9 cellular contexts compared by ENCODE assay signal in the genomic region with DNA sequence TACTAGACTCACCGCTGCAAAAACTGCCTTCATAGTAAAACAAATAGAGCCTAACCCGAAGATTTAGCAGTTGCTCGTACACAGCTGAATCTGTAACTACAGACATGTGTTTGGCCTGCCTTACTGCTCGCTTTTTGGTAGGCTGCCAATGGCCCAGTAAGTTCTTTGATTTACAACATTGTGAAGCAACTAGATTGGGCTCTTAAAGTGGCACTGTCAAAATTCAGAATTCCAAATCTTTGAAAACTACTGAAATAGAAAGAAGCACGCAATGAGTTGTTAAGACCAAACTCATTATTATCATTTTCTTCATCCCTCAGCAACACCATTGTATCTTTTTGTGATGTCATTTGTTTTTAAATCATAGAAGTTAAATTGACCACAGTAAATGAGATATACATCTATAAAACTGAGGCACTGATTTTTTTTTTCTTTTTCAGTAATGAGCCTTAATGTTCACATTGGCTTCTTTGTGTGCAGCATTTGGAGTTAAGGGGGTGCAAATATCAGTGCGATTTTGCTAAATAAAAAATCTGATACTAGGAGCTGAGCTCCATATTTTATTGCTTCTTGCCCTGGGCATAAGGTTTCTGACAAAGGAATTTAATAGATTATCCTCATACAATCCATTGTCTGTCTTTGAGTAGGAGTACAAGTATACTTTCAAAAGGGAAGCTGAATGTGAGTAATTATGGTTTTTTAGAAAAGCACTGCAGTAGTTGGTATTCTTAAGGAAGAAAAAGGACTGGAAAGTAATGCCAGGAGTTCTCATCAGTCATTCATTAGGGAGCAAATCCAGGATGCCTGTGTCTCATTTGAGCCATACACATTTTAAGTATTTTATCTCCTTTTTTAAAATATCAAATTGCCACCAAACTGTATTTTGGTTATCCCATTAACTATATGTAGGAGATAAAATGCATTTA.
DNase-seq lines count a peak whose midpoint lies in the region; ATAC-seq and TF ChIP-seq lines count a peak whose summit lies in the region.
"Had no signal": no experiment of that assay in that cellular context is flagged by ENCODE, and none has a peak within 500 bp of the region (broad histone marks: within the 10 kb centered on the region; RNA-seq: fewer than 3 reads in every experiment).

No MANE protein-coding gene starts in this region.

- H3K36me3 Mint-ChIP-seq in naive thymus-derived CD4-positive, alpha-beta T cell, result no peaks in the 10 kb centered on the region
- no peaks in the 10 kb centered on the region for H3K36me3 Mint-ChIP-seq in stimulated activated naive B cell treated with anti-CD40 and anti-IgM and Interleukin-4, amounts not matched to agents 10 μg/mL and 1 μg/mL and 100 μg/mL, for 72 hours
- H3K36me3 Mint-ChIP-seq in activated T-cell treated with anti-CD3 and anti-CD28 coated beads, Interleukin-2, amount 50 U/mL, for 24 hours (ENCODE audit: low read depth), result no peaks in the 10 kb centered on the region
- H3K36me3 Mint-ChIP-seq: memory B cell had no signal

- intact Hi-C loops in psoas muscle (cut with DNase I), result no loop called here
- intact Hi-C loops in naive thymus-derived CD4-positive, alpha-beta T cell (cut with micrococcal nuclease), result no loop called here

- DNase-seq in DMS153 (lab: John Stamatoyannopoulos, UW) (peak; percentile 61), RPMI7951 (ENCODE audit: low read depth) (peak; percentile 93), fibroblast of villous mesenchyme (ENCODE audit: low read depth) (peak; percentile 96), psoas muscle (peak; percentile 74 to 81)
- no peak for DNase-seq in naive thymus-derived CD4-positive, alpha-beta T cell
- DNase-seq in stimulated activated naive B cell treated with anti-CD40 and anti-IgM and Interleukin-4, amounts not matched to agents 10 μg/mL and 1 μg/mL and 100 μg/mL, for 72 hours, result no peak
- no peak for DNase-seq in activated T-cell treated with anti-CD3 and anti-CD28 coated beads, Interleukin-2, amount 50 U/mL, for 24 hours

- no peak overlapping the region for H3K4me3 ChIP-seq in fibroblast of villous mesenchyme (ENCODE audit: low read depth, low read length)
- no peak overlapping the region for H3K4me3 ChIP-seq in psoas muscle
- no peak overlapping the region for H3K4me3 ChIP-seq in naive thymus-derived CD4-positive, alpha-beta T cell (ENCODE audit: low read length)

- H3K27me3 Mint-ChIP-seq in naive thymus-derived CD4-positive, alpha-beta T cell, result peaks cover 0 to 10% (median 5%) of the 10 kb centered on the region in 5 donors
- H3K27me3 Mint-ChIP-seq in stimulated activated naive B cell treated with anti-CD40 and anti-IgM and Interleukin-4, amounts not matched to agents 10 μg/mL and 1 μg/mL and 100 μg/mL, for 72 hours, result no peaks in the 10 kb centered on the region
- peaks cover 9% of the 10 kb centered on the region for H3K27me3 Mint-ChIP-seq in activated T-cell treated with anti-CD3 and anti-CD28 coated beads, Interleukin-2, amount 50 U/mL, for 24 hours
- H3K27me3 Mint-ChIP-seq: memory B cell had no signal

- TF ChIP-seq CTCF in fibroblast of villous mesenchyme (IDR thresholded peaks at IDR 0.05; ENCODE audit: insufficient read depth, low read depth, low read length) (no peak), psoas muscle (IDR thresholded peaks at IDR 0.05) (no peak)

- peak overlapping the region; percentile 74 for H3K27ac ChIP-seq in psoas muscle
- H3K27ac ChIP-seq in naive thymus-derived CD4-positive, alpha-beta T cell (ENCODE audit: low read depth, low read length), result no peak overlapping the region

- CTCF ChIA-PET in naive thymus-derived CD4-positive, alpha-beta T cell (lab: Charles Lee), result no interaction called here

- ATAC-seq in psoas muscle, result peak; percentile 87 to 98 (median 94)
- ATAC-seq in naive thymus-derived CD4-positive, alpha-beta T cell, result no peak
- ATAC-seq in stimulated activated naive B cell treated with anti-CD40 and anti-IgM and Interleukin-4, amounts not matched to agents 10 μg/mL and 1 μg/mL and 100 μg/mL, for 72 hours (replicated peaks), result no peak
- no peak for ATAC-seq in GM18505 (IDR thresholded peaks at IDR 0.05; ENCODE audit: unreplicated experiment)

- H3K4me3 Mint-ChIP-seq in naive thymus-derived CD4-positive, alpha-beta T cell, result no peak overlapping the region
- no peak overlapping the region for H3K4me3 Mint-ChIP-seq in stimulated activated naive B cell treated with anti-CD40 and anti-IgM and Interleukin-4, amounts not matched to agents 10 μg/mL and 1 μg/mL and 100 μg/mL, for 72 hours
- H3K4me3 Mint-ChIP-seq in activated T-cell treated with anti-CD3 and anti-CD28 coated beads, Interleukin-2, amount 50 U/mL, for 24 hours, result no peak overlapping the region
- H3K4me3 Mint-ChIP-seq: memory B cell had no signal

- peaks cover 19% of the 10 kb centered on the region for H3K4me1 ChIP-seq in psoas muscle
- no peaks in the 10 kb centered on the region for H3K4me1 ChIP-seq in naive thymus-derived CD4-positive, alpha-beta T cell (ENCODE audit: control insufficient read depth in 2 of 2, insufficient read depth in 2 of 2, low read length in 2 of 2)

- H3K9me3 Mint-ChIP-seq in naive thymus-derived CD4-positive, alpha-beta T cell, result no peaks in the 10 kb centered on the region
- H3K9me3 Mint-ChIP-seq in stimulated activated naive B cell treated with anti-CD40 and anti-IgM and Interleukin-4, amounts not matched to agents 10 μg/mL and 1 μg/mL and 100 μg/mL, for 72 hours, result no peaks in the 10 kb centered on the region
- H3K9me3 Mint-ChIP-seq in activated T-cell treated with anti-CD3 and anti-CD28 coated beads, Interleukin-2, amount 50 U/mL, for 24 hours, result no peaks in the 10 kb centered on the region
- H3K9me3 Mint-ChIP-seq: memory B cell had no signal

- H3K36me3 ChIP-seq in psoas muscle (ENCODE audit: insufficient read depth in 1 of 2, low read depth in 1 of 2), result no peaks in the 10 kb centered on the region
- no peaks in the 10 kb centered on the region for H3K36me3 ChIP-seq in naive thymus-derived CD4-positive, alpha-beta T cell (ENCODE audit: control insufficient read depth in 2 of 3, insufficient read depth in 3 of 3, low read length in 3 of 3)

- no peaks in the 10 kb centered on the region for H3K9me3 ChIP-seq in psoas muscle
- H3K9me3 ChIP-seq in naive thymus-derived CD4-positive, alpha-beta T cell (ENCODE audit: control insufficient read depth in 2 of 3, low read length in 3 of 3), result no peaks in the 10 kb centered on the region

- POLR2A ChIA-PET in naive thymus-derived CD4-positive, alpha-beta T cell (lab: Charles Lee), result no interaction called here

- no peak for TF ChIP-seq POLR2A in GM18505 (IDR thresholded peaks at IDR 0.05; ENCODE audit: borderline replicate concordance, extremely low read depth, insufficient read depth, insufficient read length)

- no peaks in the 10 kb centered on the region for H3K27me3 ChIP-seq in psoas muscle (ENCODE audit: insufficient read depth in 3 of 3, low read length in 2 of 3)
- no peaks in the 10 kb centered on the region for H3K27me3 ChIP-seq in naive thymus-derived CD4-positive, alpha-beta T cell (ENCODE audit: control insufficient read depth in 2 of 2, insufficient read depth in 2 of 2, low read length in 2 of 2)

- no peak overlapping the region for H3K27ac Mint-ChIP-seq in naive thymus-derived CD4-positive, alpha-beta T cell
- no peak overlapping the region for H3K27ac Mint-ChIP-seq in stimulated activated naive B cell treated with anti-CD40 and anti-IgM and Interleukin-4, amounts not matched to agents 10 μg/mL and 1 μg/mL and 100 μg/mL, for 72 hours
- H3K27ac Mint-ChIP-seq in activated T-cell treated with anti-CD3 and anti-CD28 coated beads, Interleukin-2, amount 50 U/mL, for 24 hours, result no peak overlapping the region
- H3K27ac Mint-ChIP-seq: memory B cell had no signal

- 17 to 33% (median 21%) methylated on average over 6 of the region's 6 CpGs for WGBS in psoas muscle, 3 donors

- peaks cover 0 to 5% (median 0%) of the 10 kb centered on the region in 7 donors for H3K4me1 Mint-ChIP-seq in naive thymus-derived CD4-positive, alpha-beta T cell
- H3K4me1 Mint-ChIP-seq in stimulated activated naive B cell treated with anti-CD40 and anti-IgM and Interleukin-4, amounts not matched to agents 10 μg/mL and 1 μg/mL and 100 μg/mL, for 72 hours, result peaks cover 0 to 9% of the 10 kb centered on the region in 2 donors
- H3K4me1 Mint-ChIP-seq in activated T-cell treated with anti-CD3 and anti-CD28 coated beads, Interleukin-2, amount 50 U/mL, for 24 hours (ENCODE audit: low read depth), result no peaks in the 10 kb centered on the region
- H3K4me1 Mint-ChIP-seq: memory B cell had no signal

Comparison
In these comparisons a context has a peak if more than half of its experiments do, and no peak if none do; other contexts are left out.
1. DNase-seq: peak in DMS153 (single experiment), RPMI7951 (single experiment), fibroblast of villous mesenchyme (single experiment) and psoas muscle (2 of 2); none in naive thymus-derived CD4-positive, alpha-beta T cell (0 of 9), stimulated activated naive B cell treated with anti-CD40 and anti-IgM and Interleukin-4, amounts not matched to agents 10 μg/mL and 1 μg/mL and 100 μg/mL, for 72 hours (single experiment) and activated T-cell treated with anti-CD3 and anti-CD28 coated beads, Interleukin-2, amount 50 U/mL, for 24 hours (single experiment).
2. ATAC-seq: peak in psoas muscle (4 of 4); none in naive thymus-derived CD4-positive, alpha-beta T cell (single experiment), stimulated activated naive B cell treated with anti-CD40 and anti-IgM and Interleukin-4, amounts not matched to agents 10 μg/mL and 1 μg/mL and 100 μg/mL, for 72 hours (0 of 2) and GM18505 (single experiment).